In genomic region chr16:90093799-90094198, GRCh38 we compare ENCODE assay signal across 13 cellular contexts. TPM values are rescaled to one million over a fixed set of nuclear protein-coding genes. Genes with fewer than 3 reads are reported as not detected.
"Had no signal": no experiment of that assay in that cellular context is flagged by ENCODE, and none has a peak within 500 bp of the region (broad histone marks: within the 10 kb centered on the region; RNA-seq: fewer than 3 reads in every experiment).

No MANE protein-coding gene starts in this region.

RNA-seq across cellular contexts. Expression of gene PRDM7, which starts 16.7 kb away (rescaled TPM):
- total RNA-seq: stomach, subcutaneous adipose tissue, suprapubic skin, temporal lobe, thoracic aorta, thyroid gland, tibial nerve, transverse colon, upper lobe of left lung, upper lobe of right lung, ureter, urinary bladder, vagina had no signal
